26 cellular contexts compared by ENCODE assay signal in genomic region chr11:19604679-19605375, GRCh38.
"Had no signal": no experiment of that assay in that cellular context is flagged by ENCODE, and none has a peak within 500 bp of the region (broad histone marks: within the 10 kb centered on the region; RNA-seq: fewer than 3 reads in every experiment).

No MANE protein-coding gene starts in this region.

- ATAC-seq: activated CD4-positive, alpha-beta T cell treated with anti-CD3 and anti-CD28 coated beads for 36 hours; activated T-helper 17 cell treated with anti-CD3 and anti-CD28 coated beads, Interleukin-2, amount 50 U/mL, for 72 hours; gastroesophageal sphincter; pancreas; psoas muscle; stimulated activated effector memory CD8-positive, alpha-beta T cell treated with anti-CD3 and anti-CD28 coated beads, Interleukin-12 subunit alpha, Interleukin-12 subunit beta, amount 100 ng/mL, for 72 hours; stimulated activated naive CD8-positive, alpha-beta T cell treated with anti-CD3 and anti-CD28 coated beads, Interleukin-15, amount 100 ng/mL, for 72 hours; WTC11 had no signal

- H3K36me3 ChIP-seq: gastroesophageal sphincter, pancreas, uterus had no signal

- H3K4me3 ChIP-seq: gastroesophageal sphincter, pancreas, psoas muscle, uterus had no signal

- FAIRE-seq: bronchial epithelial cell, endometrium, pancreas, small intestine had no signal

- H3K27me3 ChIP-seq: gastroesophageal sphincter, pancreas, uterus had no signal

- H3K27ac ChIP-seq: pancreas, psoas muscle, uterus had no signal

- H3K4me1 ChIP-seq: pancreas, uterus had no signal

- DNase-seq: activated CD4-positive, alpha-beta T cell treated with anti-CD3 and anti-CD28 coated beads for 36 hours; activated CD4-positive, alpha-beta T cell treated with anti-CD3 and anti-CD28 coated beads, Interleukin-2, amount 50 U/mL, for 4 hours; activated CD8-positive, alpha-beta memory T cell treated with anti-CD3 and anti-CD28 coated beads for 24 hours; activated CD8-positive, alpha-beta memory T cell treated with anti-CD3 and anti-CD28 coated beads, Interleukin-2, amount 50 U/mL, for 4 hours; activated naive CD4-positive, alpha-beta T cell; activated T-cell treated with anti-CD3 and anti-CD28 coated beads, Interleukin-2, amount 50 U/mL, for 24 hours; amniotic stem cell; cerebellar nuclear complex; effector CD4-positive, alpha-beta T cell; left cardiac atrium; nephron progenitor cell; pancreas; psoas muscle; right cardiac atrium; small intestine; stimulated activated CD4-positive, alpha-beta T cell treated with anti-CD3 and anti-CD28 coated beads, Interleukin-2, amount 100 ng/mL, for 24 hours; stimulated activated naive CD8-positive, alpha-beta T cell treated with anti-CD3 and anti-CD28 coated beads, Interleukin-15, amount 100 ng/mL, for 72 hours; T-helper 9 cell; trophoblast cell; uterus had no signal

- H3K9me3 ChIP-seq: gastroesophageal sphincter, pancreas, psoas muscle, uterus had no signal
